23 cellular contexts compared by ENCODE assay signal in genomic region chr15:95715919-95716318, GRCh38.
DNase-seq lines count a peak whose midpoint lies in the region; ATAC-seq, FAIRE-seq and TF ChIP-seq lines count a peak whose summit lies in the region.
"Had no signal": no experiment of that assay in that cellular context is flagged by ENCODE, and none has a peak within 500 bp of the region (broad histone marks: within the 10 kb centered on the region; RNA-seq: fewer than 3 reads in every experiment).

No MANE protein-coding gene starts in this region.

- no peak overlapping the region for H4K8ac ChIP-seq in trophoblast cell (ENCODE audit: low read depth, low read length)

- H3K9me3 ChIP-seq in endodermal cell (ENCODE audit: control insufficient read depth, low read length) (no peaks in the 10 kb centered on the region), trophoblast cell (ENCODE audit: insufficient read depth, low read depth, low read length) (no peaks in the 10 kb centered on the region)
- H3K9me3 ChIP-seq: breast epithelium, suprapubic skin had no signal

- 66% methylated on average over 5 of the region's 5 CpGs; no CpG with 5 or more reads in 1 of the 2 experiments for WGBS in endodermal cell (ENCODE audit: insufficient coverage in 1 of 2, insufficient read length in 1 of 2), 2 experiments
- WGBS in trophoblast cell (ENCODE audit: extremely low coverage, insufficient coverage, insufficient read length) = no CpG with 5 or more reads among the region's 5 CpGs

- H2BK5ac ChIP-seq in trophoblast cell (ENCODE audit: low read depth, low read length, poor library complexity) = peak overlapping the region; percentile 46

- FAIRE-seq in RCC 7860 (lab: Jason Lieb, UNC) = no peak

- no peaks in the 10 kb centered on the region for H3K9me3 Mint-ChIP-seq in endodermal cell
- H3K9me3 Mint-ChIP-seq: T-helper 2 cell treated with Interferon-gamma antibody and Interleukin-4, amounts not matched to agents 5 μg/mL and 100 μg/mL, for 36 hours had no signal

- no peak overlapping the region for H3K18ac ChIP-seq in trophoblast cell (ENCODE audit: low read length)

- peaks cover 2% of the 10 kb centered on the region for H3K79me1 ChIP-seq in trophoblast cell (ENCODE audit: low read length)

- H3K4me3 ChIP-seq in endodermal cell (ENCODE audit: low read length) (no peak overlapping the region), trophoblast cell (ENCODE audit: low read depth, low read length) (no peak overlapping the region)
- H3K4me3 ChIP-seq: breast epithelium, suprapubic skin had no signal

- H3K36me3 ChIP-seq in endodermal cell (ENCODE audit: control insufficient read depth, insufficient read depth, low read length) (no peaks in the 10 kb centered on the region), trophoblast cell (ENCODE audit: control insufficient read depth in 1 of 2, insufficient read depth in 2 of 2, low read length in 2 of 2) (no peaks in the 10 kb centered on the region)
- H3K36me3 ChIP-seq: breast epithelium, suprapubic skin had no signal

- H4K12ac ChIP-seq in trophoblast cell (ENCODE audit: low read depth, low read length) = no peak overlapping the region

- no peaks in the 10 kb centered on the region for H3K4me1 Mint-ChIP-seq in endodermal cell

- H2AFZ ChIP-seq in trophoblast cell (ENCODE audit: insufficient read depth, low read length, poor library complexity) = no peak overlapping the region

- H3K23ac ChIP-seq in trophoblast cell (ENCODE audit: low read length) = no peak overlapping the region

- H3K4me1 ChIP-seq in endodermal cell (ENCODE audit: control insufficient read depth, insufficient read depth, low read length) = no peaks in the 10 kb centered on the region
- H3K4me1 ChIP-seq in trophoblast cell (ENCODE audit: control insufficient read depth in 1 of 2, insufficient read depth in 2 of 2, low read length in 2 of 2) = peaks cover 0 to 6% of the 10 kb centered on the region in 2 experiments
- H3K4me1 ChIP-seq: breast epithelium, suprapubic skin had no signal

- no peak overlapping the region for H3K27ac Mint-ChIP-seq in endodermal cell
- H3K27ac Mint-ChIP-seq: activated naive CD8-positive, alpha-beta T cell; activated T-cell treated with anti-CD3 and anti-CD28 coated beads, Interleukin-2, amount 50 U/mL, for 72 hours; dendritic cell treated with granulocyte-macrophage colony-stimulating factor and Interleukin-4, amounts not matched to agents 40 ng/mL and 50 ng/mL, for 4 days; T-helper 2 cell treated with Interferon-gamma antibody and Interleukin-4, amounts not matched to agents 5 μg/mL and 100 μg/mL, for 36 hours had no signal

- in situ Hi-C loops in KBM-7 (cut with MboI; ENCODE audit: low pct_unique_long_range_greater_than_20kb, low sequenced_read_pairs) = no loop called here

- H3K4me3 Mint-ChIP-seq in endodermal cell = no peak overlapping the region
- H3K4me3 Mint-ChIP-seq: activated naive CD8-positive, alpha-beta T cell; activated T-cell treated with anti-CD3 and anti-CD28 coated beads, Interleukin-2, amount 50 U/mL, for 72 hours; CD4-positive, alpha-beta memory T cell; dendritic cell treated with granulocyte-macrophage colony-stimulating factor and Interleukin-4, amounts not matched to agents 40 ng/mL and 50 ng/mL, for 4 days; T-helper 2 cell treated with Interferon-gamma antibody and Interleukin-4, amounts not matched to agents 5 μg/mL and 100 μg/mL, for 36 hours had no signal

- no peak overlapping the region for H4K91ac ChIP-seq in trophoblast cell (ENCODE audit: low read depth, low read length)

- peak; percentile 60 for DNase-seq in HEK293T (ENCODE audit: extremely low spot score)
- DNase-seq in NCI-H524 treated with DMSO at 0.1 percent for 48 hours (lab: John Stamatoyannopoulos, UW) = peak; percentile 6
- DNase-seq in endodermal cell = no peak
- no peak for DNase-seq in trophoblast cell
- no peak for DNase-seq in RCC 7860 (ENCODE audit: low spot score)
- DNase-seq in C1 segment of cervical spinal cord (lab: John Stamatoyannopoulos, UW) = no peak
- no peak for DNase-seq in KBM-7
- DNase-seq: activated T-cell treated with anti-CD3 and anti-CD28 coated beads, Interleukin-2, amount 50 U/mL, for 72 hours; CD4-positive, alpha-beta memory T cell; DMS79; foreskin melanocyte; Karpas-422; left colon; NCI-H1105 treated with DMSO at 0.1 percent for 48 hours; nucleus accumbens had no signal

- no peaks in the 10 kb centered on the region for H3K79me2 ChIP-seq in trophoblast cell (ENCODE audit: control insufficient read depth, insufficient read depth, low read length, poor library complexity)

- CTCF ChIA-PET in HEK293T (lab: Yijun Ruan, JAX) = interaction anchor here (0.6 kb wide), 1 partner anchor 163 kb away, joined by 3 read pairs; no protein-coding TSS in a partner anchor

- no peak overlapping the region for H2BK12ac ChIP-seq in trophoblast cell (ENCODE audit: low read length)

- H2AK5ac ChIP-seq in trophoblast cell (ENCODE audit: low read length) = no peak overlapping the region

- POLR2A ChIA-PET in HEK293T (lab: Yijun Ruan, JAX) = no interaction called here

- H2BK120ac ChIP-seq in trophoblast cell (ENCODE audit: insufficient read depth, low read length, poor library complexity) = no peak overlapping the region

- H3K27me3 ChIP-seq in endodermal cell (ENCODE audit: control insufficient read depth, insufficient read depth, low read length, poor library complexity, severe bottlenecking) (no peaks in the 10 kb centered on the region), trophoblast cell (ENCODE audit: insufficient read depth, low read length) (no peaks in the 10 kb centered on the region)
- H3K27me3 ChIP-seq: breast epithelium, suprapubic skin had no signal

- peak overlapping the region; percentile 18 for H3K4me2 ChIP-seq in trophoblast cell (ENCODE audit: low read length)

- H3K9ac ChIP-seq in endodermal cell (ENCODE audit: extremely low read depth, low read length, poor library complexity, severe bottlenecking) (no peak overlapping the region), trophoblast cell (ENCODE audit: low read length) (no peak overlapping the region)

- no peak overlapping the region for H3K4ac ChIP-seq in trophoblast cell (ENCODE audit: low read depth, low read length)

- H3K14ac ChIP-seq in trophoblast cell (ENCODE audit: low read length) = no peak overlapping the region

- TF ChIP-seq CTCF in endodermal cell (conservative IDR thresholded peaks at IDR 0.05) = no peak

- no peaks in the 10 kb centered on the region for H3K27me3 Mint-ChIP-seq in endodermal cell (ENCODE audit: insufficient read depth)
- H3K27me3 Mint-ChIP-seq: CD4-positive, alpha-beta memory T cell; dendritic cell treated with granulocyte-macrophage colony-stimulating factor and Interleukin-4, amounts not matched to agents 40 ng/mL and 50 ng/mL, for 4 days had no signal

- ATAC-seq in HG03135 (IDR thresholded peaks at IDR 0.05; ENCODE audit: unreplicated experiment) = no peak
- ATAC-seq: activated CD4-positive, CD25-positive, alpha-beta regulatory T cell treated with anti-CD3 and anti-CD28 coated beads, Interleukin-2, amount 50 U/mL, for 24 hours; activated T-cell treated with anti-CD3 and anti-CD28 coated beads, Interleukin-2, amount 50 U/mL, for 72 hours; left colon had no signal

- no peaks in the 10 kb centered on the region for H3K36me3 Mint-ChIP-seq in endodermal cell (ENCODE audit: low read depth)
- H3K36me3 Mint-ChIP-seq: activated naive CD8-positive, alpha-beta T cell; CD4-positive, alpha-beta memory T cell had no signal

- peak overlapping the region; percentile 96 for H3K27ac ChIP-seq in endodermal cell (ENCODE audit: low read depth, low read length)
- peak overlapping the region; percentile 74 for H3K27ac ChIP-seq in trophoblast cell (ENCODE audit: low read depth, low read length)
- H3K27ac ChIP-seq: breast epithelium, epithelial cell of prostate, suprapubic skin had no signal

TF ChIP-seq in HEK293T, 16 proteins besides CTCF, POLR2A, EP300 and RAD21:
- no peak for TF ChIP-seq L3MBTL2 (conservative IDR thresholded peaks at IDR 0.05)
- TF ChIP-seq PKNOX1 (IDR thresholded peaks at IDR 0.05) = peak; percentile 96
TF ChIP-seq in HEK293T: peak in this region for 1.

Comparison
In these comparisons a context has a peak if more than half of its experiments do, and no peak if none do; other contexts are left out.
1. DNase-seq: peak in HEK293T (single experiment) and NCI-H524 treated with DMSO at 0.1 percent for 48 hours (single experiment); none in endodermal cell (single experiment), trophoblast cell (0 of 2), RCC 7860 (single experiment), C1 segment of cervical spinal cord (0 of 14) and KBM-7 (single experiment).